In genomic region chr16:23182206-23182674, GRCh38 we compare ENCODE assay signal across 8 cellular contexts. TPM values are rescaled to one million over a fixed set of nuclear protein-coding genes. Genes with fewer than 3 reads are reported as not detected.
DNase-seq lines count a peak whose midpoint lies in the region; ATAC-seq, FAIRE-seq and TF ChIP-seq lines count a peak whose summit lies in the region.

No MANE protein-coding gene starts in this region.

- peaks cover 47% of the 10 kb centered on the region for H3K27me3 Mint-ChIP-seq in WTC11 (ENCODE audit: low read depth)
- peaks cover 6 to 35% (median 9%) of the 10 kb centered on the region in 3 donors for H3K27me3 Mint-ChIP-seq in immature natural killer cell (ENCODE audit: low read depth in 3 of 3)

- peaks cover 4 to 7% of the 10 kb centered on the region in 2 donors for H3K27me3 ChIP-seq in breast epithelium

- no peak for TF ChIP-seq POLR2A in GM12892 (IDR thresholded peaks at IDR 0.05; ENCODE audit: low read depth, low read length)
- no peak for TF ChIP-seq POLR2A in breast epithelium (IDR thresholded peaks at IDR 0.05)

- intact Hi-C loops in breast epithelium (cut with DNase I; ENCODE audit: low total_unique reads) = loop anchor here (1.0 to 10.0 kb wide), 2 partner anchors 252 to 753 kb away; no protein-coding TSS in a partner anchor

- peak; percentile 94 for DNase-seq in GM12892 (ENCODE audit: insufficient read length)
- DNase-seq in NCI-H2029 treated with DMSO at 0.1 percent for 48 hours (lab: John Stamatoyannopoulos, UW) = peak; percentile 73
- DNase-seq in WTC11 (ENCODE audit: low spot score) = peak; percentile 94
- DNase-seq in breast epithelium (ENCODE audit: low spot score in 2 of 2) = peak; percentile 83 to 87
- DNase-seq in immature natural killer cell = peak; percentile 15 to 31 (median 28)
- peak; percentile 81 for DNase-seq in stimulated activated CD4-positive, alpha-beta T cell treated with anti-CD3 and anti-CD28 coated beads, Interleukin-15, amount 100 ng/mL, for 24 hours

- no peak overlapping the region for H3K27ac Mint-ChIP-seq in WTC11
- H3K27ac Mint-ChIP-seq in immature natural killer cell = peak overlapping the region in 1 of 6 donors; percentile 76

- ATAC-seq in HG02884 (IDR thresholded peaks at IDR 0.05; ENCODE audit: unreplicated experiment) (peak; percentile 80), WTC11 (peak; percentile 90), HG02938 (IDR thresholded peaks at IDR 0.05; ENCODE audit: unreplicated experiment) (no peak)

- H3K4me1 ChIP-seq in breast epithelium = no peaks in the 10 kb centered on the region

- peak; percentile 80 for TF ChIP-seq CTCF in WTC11 (IDR thresholded peaks at IDR 0.05)
- peak; percentile 34 to 93 (median 89) for TF ChIP-seq CTCF in breast epithelium (IDR thresholded peaks at IDR 0.05)

- H3K36me3 Mint-ChIP-seq in WTC11 (no peaks in the 10 kb centered on the region), immature natural killer cell (peaks cover 0 to 5% (median 0%) of the 10 kb centered on the region in 3 donors)

- CTCF ChIA-PET in WTC11 (lab: Charles Lee) = interaction anchor here (0.8 to 5.8 kb wide), 13 partner anchors 9 to 255 kb away, joined by 3 to 54 read pairs (median 5); partner anchors contain the start of gene SCNN1B

- H3K4me3 Mint-ChIP-seq in WTC11 = peak overlapping the region; percentile 75
- H3K4me3 Mint-ChIP-seq in immature natural killer cell = peak overlapping the region; percentile 33 to 76 (median 52)

- FAIRE-seq in GM12892 (lab: Jason Lieb, UNC) = peak; percentile 92

- no peaks in the 10 kb centered on the region for H3K36me3 ChIP-seq in breast epithelium

- POLR2A ChIA-PET in WTC11 (lab: Charles Lee) = no interaction called here

- H3K9me3 Mint-ChIP-seq in WTC11 (no peaks in the 10 kb centered on the region), immature natural killer cell (peaks cover 0 to 2% (median 0%) of the 10 kb centered on the region in 6 donors)

- H3K27ac ChIP-seq in breast epithelium = no peak overlapping the region

- H3K4me1 Mint-ChIP-seq in WTC11 (peaks cover 16% of the 10 kb centered on the region), immature natural killer cell (peaks cover 11 to 13% of the 10 kb centered on the region in 2 donors)

- H3K9me3 ChIP-seq in breast epithelium = no peaks in the 10 kb centered on the region

- peak overlapping the region; percentile 25 to 70 (median 66) for H3K4me3 ChIP-seq in breast epithelium

TF ChIP-seq in WTC11, 78 proteins besides CTCF, POLR2A, EP300 and RAD21 (continues in another document):
- TF ChIP-seq MAX (CRISPR knock-in tag; IDR thresholded peaks at IDR 0.05) = peak; percentile 36
- no peak for TF ChIP-seq FOXJ3 (CRISPR knock-in tag; IDR thresholded peaks at IDR 0.05; ENCODE audit: borderline replicate concordance)
- no peak for TF ChIP-seq IRF1 (CRISPR knock-in tag; IDR thresholded peaks at IDR 0.05)
- TF ChIP-seq ZNF512 (CRISPR knock-in tag; IDR thresholded peaks at IDR 0.05; ENCODE audit: borderline replicate concordance) = 0 out of 2 replicates have a peak, but pooled peaks have one; percentile 51
- TF ChIP-seq ETV6 (CRISPR knock-in tag; IDR thresholded peaks at IDR 0.05) = peak; percentile 68; the same call in 1 of the 2 replicates
- peak; percentile 43; the same call in 1 of the 2 replicates for TF ChIP-seq FOXP4 (CRISPR knock-in tag; IDR thresholded peaks at IDR 0.05)
- TF ChIP-seq TEAD1 (CRISPR knock-in tag; IDR thresholded peaks at IDR 0.05) = peak; percentile 62; the same call in 1 of the 2 replicates
- TF ChIP-seq GABPB1 (CRISPR knock-in tag; IDR thresholded peaks at IDR 0.05) = peak; percentile 59; the same call in 1 of the 2 replicates
- no peak; the same call in 1 of the 2 replicates for TF ChIP-seq E2F5 (CRISPR knock-in tag; IDR thresholded peaks at IDR 0.05)
- TF ChIP-seq MYBL2 (CRISPR knock-in tag; IDR thresholded peaks at IDR 0.05) = no peak
- TF ChIP-seq HMGXB4 (CRISPR knock-in tag; IDR thresholded peaks at IDR 0.05) = peak; percentile 88
- 0 out of 2 replicates have a peak, but pooled peaks have one; percentile 59 for TF ChIP-seq FOXP1 (CRISPR knock-in tag; IDR thresholded peaks at IDR 0.05; ENCODE audit: borderline replicate concordance)
- TF ChIP-seq ZBTB21 (CRISPR knock-in tag; IDR thresholded peaks at IDR 0.05; ENCODE audit: borderline replicate concordance) = peak; percentile 81; the same call in 1 of the 2 replicates
- peak; percentile 81 for TF ChIP-seq SP1 (CRISPR knock-in tag; conservative IDR thresholded peaks at IDR 0.05)
- 0 out of 2 replicates have a peak, but pooled peaks have one; percentile 35 for TF ChIP-seq USF2 (CRISPR knock-in tag; IDR thresholded peaks at IDR 0.05)
- peak; percentile 82 for TF ChIP-seq ZNF423 (CRISPR knock-in tag; IDR thresholded peaks at IDR 0.05)
- 0 out of 2 replicates have a peak, but pooled peaks have one; percentile 22 for TF ChIP-seq TP53 (CRISPR knock-in tag; IDR thresholded peaks at IDR 0.05)

RNA-seq across cellular contexts. Expression of gene SCNN1G, which starts 0.3 kb away (rescaled TPM):
- polyA plus RNA-seq in GM12892 (2012; ENCODE audit: missing spikeins) = not detected
- total RNA-seq in WTC11 (2021) (0.78 to 1.3 TPM (median 0.80 TPM) in 3 replicates), breast epithelium (1 to 10 TPM in 2 of 3 donors, not detected in 1; 2.0 to 8.8 TPM)
- polyA plus RNA-seq in immature natural killer cell = not detected

RNA-seq across cellular contexts. Expression of gene USP31, which starts 33.0 kb away (rescaled TPM):
- polyA plus RNA-seq in GM12892 (2012; ENCODE audit: missing spikeins) = 2.1 TPM
- total RNA-seq in WTC11 (2021) (13.3 to 17.4 TPM (median 13.7 TPM) in 3 replicates), breast epithelium (10 to 100 TPM in 2 of 3 donors, 1 to 10 TPM in 1; 6.7 to 40.7 (median 21.0) TPM)
- under 1 TPM; 0.31 to 0.53 (median 0.49) TPM for polyA plus RNA-seq in immature natural killer cell

Comparison
In these comparisons a context has a peak if more than half of its experiments do, and no peak if none do; other contexts are left out.
1. DNase-seq: peak in every context shown above with its lines; median percentile 94 in GM12892; 94 in WTC11; 85 in breast epithelium; 81 in stimulated activated CD4-positive, alpha-beta T cell treated with anti-CD3 and anti-CD28 coated beads, Interleukin-15, amount 100 ng/mL, for 24 hours; 73 in NCI-H2029 treated with DMSO at 0.1 percent for 48 hours; 28 in immature natural killer cell.